14 cellular contexts compared by ENCODE assay signal in the genomic region with DNA sequence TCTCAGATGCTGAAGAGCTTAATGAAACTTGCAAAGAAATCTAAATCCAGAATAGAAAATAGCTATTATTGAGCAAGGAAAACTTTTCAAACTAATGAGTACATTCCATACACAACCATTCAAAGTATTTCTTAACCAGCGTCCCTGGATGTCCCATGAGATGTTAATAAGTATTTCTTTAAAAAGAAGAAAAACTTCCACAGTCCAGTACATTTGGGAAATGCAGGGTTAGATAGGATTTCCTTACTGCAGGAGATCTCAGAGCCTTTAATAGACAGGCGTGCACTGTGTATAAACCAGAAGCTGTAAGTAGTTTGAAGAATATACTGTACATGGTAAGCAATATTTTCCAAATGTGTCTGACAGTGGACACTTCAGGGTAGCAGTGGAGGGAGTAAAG.
"Had no signal": no experiment of that assay in that cellular context is flagged by ENCODE, and none has a peak within 500 bp of the region (broad histone marks: within the 10 kb centered on the region; RNA-seq: fewer than 3 reads in every experiment).

No MANE protein-coding gene starts in this region.

- H3K27ac ChIP-seq: vagina, VCaP had no signal

- DNase-seq: activated CD4-positive, alpha-beta memory T cell treated with anti-CD3 and anti-CD28 coated beads for 36 hours; activated effector memory CD4-positive, alpha-beta T cell treated with anti-CD3 and anti-CD28 coated beads, Interleukin-2, amount 50 U/mL, for 16 hours; activated T-cell treated with anti-CD3 and anti-CD28 coated beads, Interleukin-2, amount 50 U/mL, for 4 hours; dorsolateral prefrontal cortex; hippocampal formation; naive B cell; stimulated activated CD4-positive, alpha-beta T cell treated with anti-CD3 and anti-CD28 coated beads, Interleukin-4, amount 100 ng/mL, for 4 hours; stimulated activated naive CD8-positive, alpha-beta T cell treated with anti-CD3 and anti-CD28 coated beads, Interleukin-15, amount 100 ng/mL, for 72 hours; T-helper 1 cell had no signal

- H3K9me3 ChIP-seq: breast epithelium, tibial artery, vagina had no signal

- ATAC-seq: activated T-cell treated with anti-CD3 and anti-CD28 coated beads, Interleukin-2, amount 50 U/mL, for 4 hours; stimulated activated naive CD8-positive, alpha-beta T cell treated with anti-CD3 and anti-CD28 coated beads, Interleukin-15, amount 100 ng/mL, for 72 hours had no signal

- H3K4me3 ChIP-seq: breast epithelium, dorsolateral prefrontal cortex, lung, tibial artery, vagina had no signal

- H3K4me1 ChIP-seq: breast epithelium had no signal

- H3K36me3 ChIP-seq: breast epithelium, tibial artery, vagina had no signal

- H3K27me3 ChIP-seq: breast epithelium, dorsolateral prefrontal cortex, tibial artery, vagina had no signal
